ENCODE assay signal across 3 cellular contexts in the genomic region with DNA sequence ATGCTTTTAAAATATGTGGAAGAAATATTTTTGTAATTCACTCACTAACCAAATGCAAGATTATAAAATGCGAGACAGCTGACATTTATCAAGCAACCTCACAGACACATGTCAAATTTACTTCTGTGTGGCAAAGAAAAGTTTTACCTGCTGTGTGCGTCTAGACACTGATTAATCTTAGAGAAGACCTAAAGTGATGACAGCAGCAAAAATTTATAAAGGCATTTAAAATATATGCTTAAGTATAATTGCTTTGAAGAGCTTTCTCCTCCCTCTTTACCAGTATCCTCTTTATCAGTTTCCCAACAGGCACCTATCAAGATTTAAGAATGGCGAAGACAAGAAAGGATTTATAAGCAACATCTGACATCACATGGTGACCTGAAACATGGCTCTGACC.
A peak's percentile ranks its signal among the peaks of the same experiment; 100 is the strongest.
TF ChIP-seq lines count a peak whose summit lies in the region.

No MANE protein-coding gene starts in this region.

TF ChIP-seq in SK-N-SH, 30 proteins besides CTCF, POLR2A, EP300 and RAD21:
- TF ChIP-seq, protein P1, sequence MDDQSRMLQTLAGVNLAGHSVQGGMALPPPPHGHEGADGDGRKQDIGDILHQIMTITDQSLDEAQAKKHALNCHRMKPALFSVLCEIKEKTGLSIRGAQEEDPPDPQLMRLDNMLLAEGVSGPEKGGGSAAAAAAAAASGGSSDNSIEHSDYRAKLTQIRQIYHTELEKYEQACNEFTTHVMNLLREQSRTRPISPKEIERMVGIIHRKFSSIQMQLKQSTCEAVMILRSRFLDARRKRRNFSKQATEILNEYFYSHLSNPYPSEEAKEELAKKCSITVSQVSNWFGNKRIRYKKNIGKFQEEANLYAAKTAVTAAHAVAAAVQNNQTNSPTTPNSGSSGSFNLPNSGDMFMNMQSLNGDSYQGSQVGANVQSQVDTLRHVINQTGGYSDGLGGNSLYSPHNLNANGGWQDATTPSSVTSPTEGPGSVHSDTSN (IDR thresholded peaks at IDR 0.05): 0 out of 2 replicates have a peak, but pooled peaks have one; percentile 25
- TF ChIP-seq FOXJ3 (CRISPR knock-in tag; IDR thresholded peaks at IDR 0.05): no peak

TF ChIP-seq in SK-N-SH treated with all-trans-retinoic acid at 6 μM for 48 hours, 23 proteins besides CTCF, POLR2A, EP300 and RAD21:
- TF ChIP-seq ESRRG (CRISPR knock-in tag; IDR thresholded peaks at IDR 0.05): no peak
- TF ChIP-seq GLIS3 (CRISPR knock-in tag; IDR thresholded peaks at IDR 0.05): no peak
- no peak for TF ChIP-seq ARNTL (CRISPR knock-in tag; IDR thresholded peaks at IDR 0.05; ENCODE audit: borderline replicate concordance, low read depth)
- no peak for TF ChIP-seq TCF4 (CRISPR knock-in tag; IDR thresholded peaks at IDR 0.05; ENCODE audit: borderline replicate concordance)
- TF ChIP-seq RARB (CRISPR knock-in tag; IDR thresholded peaks at IDR 0.05): no peak
- no peak for TF ChIP-seq ZC3H10 (CRISPR knock-in tag; IDR thresholded peaks at IDR 0.05)
- no peak for TF ChIP-seq ZNF8 (CRISPR knock-in tag; IDR thresholded peaks at IDR 0.05)
- TF ChIP-seq, protein P2, sequence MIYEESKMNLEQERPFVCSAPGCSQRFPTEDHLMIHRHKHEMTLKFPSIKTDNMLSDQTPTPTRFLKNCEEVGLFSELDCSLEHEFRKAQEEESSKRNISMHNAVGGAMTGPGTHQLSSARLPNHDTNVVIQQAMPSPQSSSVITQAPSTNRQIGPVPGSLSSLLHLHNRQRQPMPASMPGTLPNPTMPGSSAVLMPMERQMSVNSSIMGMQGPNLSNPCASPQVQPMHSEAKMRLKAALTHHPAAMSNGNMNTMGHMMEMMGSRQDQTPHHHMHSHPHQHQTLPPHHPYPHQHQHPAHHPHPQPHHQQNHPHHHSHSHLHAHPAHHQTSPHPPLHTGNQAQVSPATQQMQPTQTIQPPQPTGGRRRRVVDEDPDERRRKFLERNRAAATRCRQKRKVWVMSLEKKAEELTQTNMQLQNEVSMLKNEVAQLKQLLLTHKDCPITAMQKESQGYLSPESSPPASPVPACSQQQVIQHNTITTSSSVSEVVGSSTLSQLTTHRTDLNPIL (CRISPR knock-in tag; IDR thresholded peaks at IDR 0.05; ENCODE audit: low read depth): no peak
- TF ChIP-seq ZNF70 (CRISPR knock-in tag; IDR thresholded peaks at IDR 0.05): no peak
- TF ChIP-seq TOX (CRISPR knock-in tag; IDR thresholded peaks at IDR 0.05; ENCODE audit: borderline replicate concordance): no peak

TF ChIP-seq in IMR-90, 13 proteins besides CTCF, POLR2A, EP300 and RAD21:
- peak; percentile 93 for TF ChIP-seq MAFK (IDR thresholded peaks at IDR 0.05; ENCODE audit: low read depth, low read length)
- TF ChIP-seq, protein P3, sequence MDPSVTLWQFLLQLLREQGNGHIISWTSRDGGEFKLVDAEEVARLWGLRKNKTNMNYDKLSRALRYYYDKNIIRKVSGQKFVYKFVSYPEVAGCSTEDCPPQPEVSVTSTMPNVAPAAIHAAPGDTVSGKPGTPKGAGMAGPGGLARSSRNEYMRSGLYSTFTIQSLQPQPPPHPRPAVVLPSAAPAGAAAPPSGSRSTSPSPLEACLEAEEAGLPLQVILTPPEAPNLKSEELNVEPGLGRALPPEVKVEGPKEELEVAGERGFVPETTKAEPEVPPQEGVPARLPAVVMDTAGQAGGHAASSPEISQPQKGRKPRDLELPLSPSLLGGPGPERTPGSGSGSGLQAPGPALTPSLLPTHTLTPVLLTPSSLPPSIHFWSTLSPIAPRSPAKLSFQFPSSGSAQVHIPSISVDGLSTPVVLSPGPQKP (IDR thresholded peaks at IDR 0.05; ENCODE audit: borderline replicate concordance, low read depth, low read length): no peak
